In the genomic region with DNA sequence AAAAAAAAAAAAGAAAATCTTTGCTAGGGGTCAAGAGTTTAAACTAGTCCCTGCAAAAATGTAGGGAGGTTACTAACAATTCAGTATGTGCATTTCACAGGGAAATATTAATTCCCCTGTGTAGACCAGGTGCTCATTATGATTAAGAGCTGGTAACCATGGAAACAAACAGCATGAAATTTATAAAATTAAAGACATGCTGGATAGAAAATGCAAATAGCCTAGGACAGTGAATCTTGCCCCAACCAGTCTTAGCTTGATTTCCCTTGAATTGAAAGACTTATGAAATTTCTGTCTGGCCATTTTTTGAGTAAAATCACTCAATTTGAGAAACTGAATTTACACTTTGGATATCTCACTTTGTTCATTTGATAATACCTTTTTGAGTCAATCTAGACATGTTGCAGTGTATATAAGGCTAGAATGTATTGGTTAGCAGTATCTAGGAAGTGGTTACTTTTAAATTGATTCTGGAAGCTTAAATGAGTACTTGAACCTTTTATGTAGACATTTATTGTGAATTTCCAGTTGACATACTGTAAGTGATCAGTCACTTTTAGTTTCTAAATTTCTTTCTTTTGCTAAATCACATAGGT, we compare ENCODE assay signal across 23 cellular contexts. TPM values are rescaled to one million over a fixed set of nuclear protein-coding genes. Genes with fewer than 3 reads are reported as not detected.
DNase-seq lines count a peak whose midpoint lies in the region; ATAC-seq and TF ChIP-seq lines count a peak whose summit lies in the region.
"Had no signal": no experiment of that assay in that cellular context is flagged by ENCODE, and none has a peak within 500 bp of the region (broad histone marks: within the 10 kb centered on the region; RNA-seq: fewer than 3 reads in every experiment).

No MANE protein-coding gene starts in this region.

- H2BK5ac ChIP-seq in mesenchymal stem cell (ENCODE audit: low read depth, low read length, poor library complexity, severe bottlenecking) = no peak overlapping the region

- no peak overlapping the region for H4K8ac ChIP-seq in mesenchymal stem cell (ENCODE audit: low read length)

- TF ChIP-seq CTCF in brain (conservative IDR thresholded peaks at IDR 0.05) = no peak

- H3K14ac ChIP-seq in mesenchymal stem cell (ENCODE audit: low read length in 2 of 2) = no peak overlapping the region

- no peak overlapping the region for H3K4me3 ChIP-seq in mesenchymal stem cell (ENCODE audit: insufficient read depth in 1 of 2, low read depth in 1 of 2, low read length in 2 of 2)
- H3K4me3 ChIP-seq: BLaER1 treated with 17β-estradiol and CSF1 and Interleukin-3, amounts not matched to agents 10 nM and 100 nM; Peyer's patch; prostate gland; right lobe of liver; transverse colon had no signal

- no peak overlapping the region for H2AK5ac ChIP-seq in mesenchymal stem cell (ENCODE audit: low read length, severe bottlenecking)

- no peak for DNase-seq in activated naive CD4-positive, alpha-beta T cell treated with anti-CD3 and anti-CD28 coated beads, Interleukin-2, amount 50 U/mL, for 72 hours (ENCODE audit: low spot score in 2 of 2)
- no peak for DNase-seq in activated naive CD4-positive, alpha-beta T cell treated with anti-CD3 and anti-CD28 coated beads, Interleukin-2, amount 50 U/mL, for 16 hours
- DNase-seq in NCI-H524 treated with DMSO at 0.1 percent for 48 hours (lab: John Stamatoyannopoulos, UW) (peak; percentile 0), mesenchymal stem cell (no peak), GDM1 (lab: John Stamatoyannopoulos, UW) (no peak)
- DNase-seq: activated CD4-positive, alpha-beta T cell treated with anti-CD3 and anti-CD28 coated beads for 1 hour; amygdala; COR-L47; DMS79 treated with DMSO at 0.1 percent for 48 hours; NCI-H1105; NCI-H187 treated with DMSO at 0.1 percent for 48 hours; NCI-H526; occipital lobe; Peyer's patch; right lobe of liver; SHP77; transverse colon had no signal

- no peaks in the 10 kb centered on the region for H3K36me3 ChIP-seq in mesenchymal stem cell (ENCODE audit: control insufficient read depth in 1 of 2, insufficient read depth in 2 of 2, low read depth in 1 of 2, low read length in 2 of 2)
- H3K36me3 ChIP-seq: BLaER1 treated with 17β-estradiol and CSF1 and Interleukin-3, amounts not matched to agents 10 nM and 100 nM; Peyer's patch; prostate gland; right lobe of liver; transverse colon had no signal

- no peak overlapping the region for H2BK15ac ChIP-seq in mesenchymal stem cell (ENCODE audit: low read depth, poor library complexity, severe bottlenecking)

- no peaks in the 10 kb centered on the region for H3K9me3 ChIP-seq in mesenchymal stem cell (ENCODE audit: control insufficient read depth, low read length)
- H3K9me3 ChIP-seq: BLaER1 treated with 17β-estradiol and CSF1 and Interleukin-3, amounts not matched to agents 10 nM and 100 nM; Peyer's patch; prostate gland; right lobe of liver; transverse colon had no signal

- no peak overlapping the region for H3K9ac ChIP-seq in mesenchymal stem cell (ENCODE audit: low read length)
- H3K9ac ChIP-seq: BLaER1 treated with 17β-estradiol and CSF1 and Interleukin-3, amounts not matched to agents 10 nM and 100 nM had no signal

- no peak overlapping the region for H2BK120ac ChIP-seq in mesenchymal stem cell (ENCODE audit: low read depth, low read length)

- H3K27ac Mint-ChIP-seq in activated naive CD4-positive, alpha-beta T cell treated with anti-CD3 and anti-CD28 coated beads, Interleukin-2, amount 50 U/mL, for 72 hours = peak overlapping the region in 1 of 2 donors; percentile 46
- H3K27ac Mint-ChIP-seq in brain = peak overlapping the region in 4 of 5 experiments; percentile 30 to 57 (median 55)
- H3K27ac Mint-ChIP-seq: activated naive CD4-positive, alpha-beta T cell treated with anti-CD3 and anti-CD28 coated beads, Interleukin-2, amount 50 U/mL, for 24 hours had no signal

- H3K27me3 Mint-ChIP-seq in brain = no peaks in the 10 kb centered on the region

- no peak overlapping the region for H2AFZ ChIP-seq in mesenchymal stem cell (ENCODE audit: low read depth, low read length)

- ATAC-seq in activated naive CD4-positive, alpha-beta T cell treated with anti-CD3 and anti-CD28 coated beads, Interleukin-2, amount 50 U/mL, for 72 hours = peak; percentile 57 to 89
- ATAC-seq in GM21367 (IDR thresholded peaks at IDR 0.05; ENCODE audit: unreplicated experiment) = no peak
- ATAC-seq: right lobe of liver had no signal

- no peaks in the 10 kb centered on the region for H3K4me1 ChIP-seq in mesenchymal stem cell (ENCODE audit: control insufficient read depth, insufficient read depth, low read depth, low read length)
- H3K4me1 ChIP-seq: prostate gland had no signal

- H3K4me2 ChIP-seq in mesenchymal stem cell (ENCODE audit: low read length, poor library complexity, severe bottlenecking) = no peak overlapping the region
- H3K4me2 ChIP-seq: BLaER1 treated with 17β-estradiol and CSF1 and Interleukin-3, amounts not matched to agents 10 nM and 100 nM had no signal

- H3K4ac ChIP-seq in mesenchymal stem cell (ENCODE audit: low read depth in 1 of 2, low read length in 2 of 2) = no peak overlapping the region

- no peak overlapping the region for H4K91ac ChIP-seq in mesenchymal stem cell (ENCODE audit: low read length)

- no peak overlapping the region for H3K27ac ChIP-seq in mesenchymal stem cell (ENCODE audit: low read length, poor library complexity, severe bottlenecking)
- H3K27ac ChIP-seq: BLaER1 treated with 17β-estradiol and CSF1 and Interleukin-3, amounts not matched to agents 10 nM and 100 nM; Peyer's patch; prostate gland; right lobe of liver; transverse colon had no signal

- H3K23ac ChIP-seq in mesenchymal stem cell (ENCODE audit: low read length in 2 of 2) = no peak overlapping the region

- H3K79me1 ChIP-seq in mesenchymal stem cell (replicated peaks; ENCODE audit: low read length, poor library complexity, severe bottlenecking) = no peaks in the 10 kb centered on the region

- peak overlapping the region in 4 of 5 experiments; percentile 23 to 47 (median 32) for H3K4me3 Mint-ChIP-seq in brain
- H3K4me3 Mint-ChIP-seq: activated naive CD4-positive, alpha-beta T cell treated with anti-CD3 and anti-CD28 coated beads, Interleukin-2, amount 50 U/mL, for 24 hours had no signal

- no peak overlapping the region for H2BK12ac ChIP-seq in mesenchymal stem cell (ENCODE audit: low read length in 2 of 2)

- H3K36me3 Mint-ChIP-seq in activated naive CD4-positive, alpha-beta T cell treated with anti-CD3 and anti-CD28 coated beads, Interleukin-2, amount 50 U/mL, for 72 hours = peaks cover 6 to 15% of the 10 kb centered on the region in 2 donors
- H3K36me3 Mint-ChIP-seq in brain = peaks cover under 1% of the 10 kb centered on the region
- H3K36me3 Mint-ChIP-seq: activated naive CD4-positive, alpha-beta T cell treated with anti-CD3 and anti-CD28 coated beads, Interleukin-2, amount 50 U/mL, for 24 hours had no signal

- H3K27me3 ChIP-seq in mesenchymal stem cell (ENCODE audit: control insufficient read depth in 1 of 2, insufficient read depth in 1 of 2, low read length in 2 of 2) = no peaks in the 10 kb centered on the region
- H3K27me3 ChIP-seq: BLaER1 treated with 17β-estradiol and CSF1 and Interleukin-3, amounts not matched to agents 10 nM and 100 nM; Peyer's patch; right lobe of liver; transverse colon had no signal

- H3K4me1 Mint-ChIP-seq in brain = peaks cover 32% of the 10 kb centered on the region

- H3K18ac ChIP-seq in mesenchymal stem cell (ENCODE audit: low read depth in 1 of 2, low read length in 2 of 2) = no peak overlapping the region

- peaks cover 0 to 6% of the 10 kb centered on the region in 2 donors for H3K9me3 Mint-ChIP-seq in activated naive CD4-positive, alpha-beta T cell treated with anti-CD3 and anti-CD28 coated beads, Interleukin-2, amount 50 U/mL, for 72 hours
- peaks cover 0 to 2% (median 0%) of the 10 kb centered on the region in 5 experiments for H3K9me3 Mint-ChIP-seq in brain
- H3K9me3 Mint-ChIP-seq: activated naive CD4-positive, alpha-beta T cell treated with anti-CD3 and anti-CD28 coated beads, Interleukin-2, amount 50 U/mL, for 24 hours had no signal

RNA-seq across cellular contexts. Expression of gene SMIM30, which starts 4.4 kb away (rescaled TPM):
- total RNA-seq in activated naive CD4-positive, alpha-beta T cell treated with anti-CD3 and anti-CD28 coated beads, Interleukin-2, amount 50 U/mL, for 72 hours = 10 to 100 TPM; 26.5 to 47.9 TPM
- 32.9 TPM for polyA plus RNA-seq in brain (ENCODE audit: insufficient read depth, low read depth, low replicate concordance)
- polyA plus RNA-seq in mesenchymal stem cell (2013, experiment 1 of 2) = 131 TPM
- 141 TPM for polyA plus RNA-seq in mesenchymal stem cell (2013, experiment 2 of 2)

RNA-seq across cellular contexts. Expression of gene GPR85, which starts 36.1 kb away (rescaled TPM):
- under 1 TPM in 1 of 2 donors, not detected in 1; 0.09 TPM for total RNA-seq in activated naive CD4-positive, alpha-beta T cell treated with anti-CD3 and anti-CD28 coated beads, Interleukin-2, amount 50 U/mL, for 72 hours
- 6.7 TPM for polyA plus RNA-seq in brain (ENCODE audit: insufficient read depth, low read depth, low replicate concordance)
- 0.44 TPM for polyA plus RNA-seq in mesenchymal stem cell (2013, experiment 1 of 2)
- polyA plus RNA-seq in mesenchymal stem cell (2013, experiment 2 of 2) = 0.41 TPM
- total RNA-seq: Peyer's patch; T-helper 2 cell treated with Interferon-gamma antibody and Interleukin-4, amounts not matched to agents 100 ng/mL and 5 ng/mL, for 36 hours had no signal
